In the genomic region with DNA sequence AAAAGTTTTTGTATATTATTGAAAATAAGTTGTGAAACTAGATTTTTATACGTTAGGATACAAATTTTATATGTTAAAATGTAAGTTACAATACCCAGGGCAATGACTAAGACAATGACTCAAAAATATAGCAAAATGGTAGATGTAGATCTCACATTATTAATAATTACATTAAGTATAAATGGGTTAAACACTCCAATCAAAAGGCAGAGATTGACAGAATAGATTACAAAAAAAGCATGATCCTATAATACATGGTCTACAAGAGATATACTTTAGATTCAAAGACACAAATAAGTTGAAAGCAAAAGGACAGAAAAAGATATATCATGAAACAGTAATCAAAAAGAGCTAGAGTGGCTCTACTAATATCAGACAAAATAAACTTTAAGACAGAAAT, we compare ENCODE assay signal across 32 cellular contexts.
"Had no signal": no experiment of that assay in that cellular context is flagged by ENCODE, and none has a peak within 500 bp of the region (broad histone marks: within the 10 kb centered on the region; RNA-seq: fewer than 3 reads in every experiment).

No MANE protein-coding gene starts in this region.

- H3K4me3 ChIP-seq: adrenal gland, cardiac muscle cell had no signal

- H3K27me3 ChIP-seq: adrenal gland, cardiac muscle cell had no signal

- FAIRE-seq: bronchial epithelial cell, TTC549 had no signal

- H3K27ac ChIP-seq: adrenal gland, cardiac muscle cell, VCaP had no signal

- DNase-seq: activated B cell treated with CpG ODN at 0.5 μM for 24 hours; activated CD4-positive, alpha-beta memory T cell treated with anti-CD3 and anti-CD28 coated beads, Interleukin-2, amount 10 ng/mL, durations not matched to agents 7 days and 5 days; activated CD4-positive, alpha-beta T cell treated with anti-CD3 and anti-CD28 coated beads for 1 hour; activated CD4-positive, alpha-beta T cell treated with anti-CD3 and anti-CD28 coated beads for 36 hours; activated CD4-positive, alpha-beta T cell treated with anti-CD3 and anti-CD28 coated beads for 48 hours; activated CD4-positive, alpha-beta T cell treated with anti-CD3 and anti-CD28 coated beads, Interleukin-2, amount 10 ng/mL, durations not matched to agents 7 days and 5 days; activated CD4-positive, alpha-beta T cell treated with anti-CD3 and anti-CD28 coated beads, Interleukin-2, amount 50 U/mL, for 48 hours; activated CD8-positive, alpha-beta memory T cell treated with anti-CD3 and anti-CD28 coated beads for 24 hours; activated CD8-positive, alpha-beta memory T cell treated with anti-CD3 and anti-CD28 coated beads, Interleukin-2, amount 10 ng/mL, durations not matched to agents 7 days and 5 days; activated CD8-positive, alpha-beta memory T cell treated with anti-CD3 and anti-CD28 coated beads, Interleukin-2, amount 50 U/mL, for 48 hours; activated CD8-positive, alpha-beta T cell treated with anti-CD3 and anti-CD28 coated beads, Interleukin-2, amount 10 ng/mL, durations not matched to agents 7 days and 5 days; activated effector memory CD4-positive, alpha-beta T cell treated with Interleukin-2 at 50 U/mL for 16 hours; activated gamma-delta T cell; activated naive CD4-positive, alpha-beta T cell treated with anti-CD3 and anti-CD28 coated beads for 36 hours; activated naive CD4-positive, alpha-beta T cell treated with anti-CD3 and anti-CD28 coated beads, Interleukin-2, amount 50 U/mL, for 16 hours; activated naive CD8-positive, alpha-beta T cell treated with anti-CD3 and anti-CD28 coated beads for 36 hours; activated T-cell treated with anti-CD3 and anti-CD28 coated beads, Interleukin-2, amount 50 U/mL, for 24 hours; activated T-cell treated with anti-CD3 and anti-CD28 coated beads, Interleukin-2, amount 50 U/mL, for 48 hours; adrenal gland; amniotic stem cell; aorta; caudate nucleus; cerebellar nuclear complex; T-helper 1 cell; T-helper 2 cell; T-helper 9 cell had no signal

- H3K36me3 ChIP-seq: adrenal gland, cardiac muscle cell had no signal

- H3K4me1 ChIP-seq: adrenal gland had no signal

- ATAC-seq: activated CD4-positive, alpha-beta T cell treated with anti-CD3 and anti-CD28 coated beads for 36 hours; activated CD4-positive, CD25-positive, alpha-beta regulatory T cell treated with anti-CD3 and anti-CD28 coated beads, Interleukin-2, amount 50 U/mL, for 24 hours; activated CD8-positive, alpha-beta memory T cell treated with anti-CD3 and anti-CD28 coated beads, Interleukin-2, amount 10 ng/mL, durations not matched to agents 7 days and 5 days; activated CD8-positive, alpha-beta T cell treated with anti-CD3 and anti-CD28 coated beads, Interleukin-2, amount 10 ng/mL, durations not matched to agents 7 days and 5 days; activated naive CD4-positive, alpha-beta T cell treated with anti-CD3 and anti-CD28 coated beads, Interleukin-2, amount 50 U/mL, for 72 hours had no signal
